Comparison of ENCODE assay signal across 17 cellular contexts in the genomic region with DNA sequence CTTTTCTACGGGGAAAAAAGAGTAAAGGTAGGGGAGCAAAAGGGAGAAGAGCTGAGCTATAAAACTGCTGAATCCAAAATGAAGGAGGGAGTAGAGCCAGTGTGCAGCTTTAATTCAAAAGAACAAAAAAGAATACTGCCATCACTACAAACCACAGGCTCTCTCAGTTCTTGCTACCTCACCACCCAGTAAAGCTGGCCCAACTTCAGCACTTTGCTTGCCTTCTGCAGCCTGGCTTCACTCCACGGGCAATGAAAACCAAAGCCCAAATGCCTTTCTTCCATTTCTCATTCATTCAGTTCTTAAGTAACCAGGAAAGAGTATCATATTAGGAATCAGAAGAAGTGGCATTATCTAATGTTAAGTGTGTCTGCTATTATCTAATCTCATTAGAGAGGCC.
DNase-seq lines count a peak whose midpoint lies in the region; ATAC-seq and TF ChIP-seq lines count a peak whose summit lies in the region.
"Had no signal": no experiment of that assay in that cellular context is flagged by ENCODE, and none has a peak within 500 bp of the region (broad histone marks: within the 10 kb centered on the region; RNA-seq: fewer than 3 reads in every experiment).

No MANE protein-coding gene starts in this region.

- H3K4me3 ChIP-seq in GM23248 (no peak overlapping the region), fibroblast of the aortic adventitia (ENCODE audit: low read depth, low read length) (no peak overlapping the region)
- H3K4me3 ChIP-seq: BLaER1 treated with 17β-estradiol and CSF1 and Interleukin-3, amounts not matched to agents 10 nM and 100 nM; GM12878; HAP-1; K562 had no signal

- H3K79me2 ChIP-seq in GM23248 (ENCODE audit: insufficient read depth), result no peaks in the 10 kb centered on the region

- WGBS in GM23248 (ENCODE audit: low coverage in 1 of 2, low lambda C conversion rate in 2 of 2, missing lambda C conversion rate in 2 of 2), 2 experiments, result 27 to 55% methylated on average over 2 of the region's 2 CpGs

- ATAC-seq in HG03159 (IDR thresholded peaks at IDR 0.05; ENCODE audit: unreplicated experiment), result no peak
- ATAC-seq in HG02840 (IDR thresholded peaks at IDR 0.05; ENCODE audit: low FRiP score, unreplicated experiment), result no peak
- ATAC-seq: CD8-positive, alpha-beta T cell; GM12878; K562 had no signal

- no peak overlapping the region for H3K9ac ChIP-seq in GM23248
- H3K9ac ChIP-seq: BLaER1 treated with 17β-estradiol and CSF1 and Interleukin-3, amounts not matched to agents 10 nM and 100 nM had no signal

- no peak overlapping the region for H3K4me2 ChIP-seq in GM23248 (ENCODE audit: unreplicated experiment)
- H3K4me2 ChIP-seq: BLaER1 treated with 17β-estradiol and CSF1 and Interleukin-3, amounts not matched to agents 10 nM and 100 nM had no signal

- no peak overlapping the region for H2AFZ ChIP-seq in GM23248

- no peaks in the 10 kb centered on the region for H3K36me3 ChIP-seq in GM23248 (ENCODE audit: low read depth)
- H3K36me3 ChIP-seq: BLaER1 treated with 17β-estradiol and CSF1 and Interleukin-3, amounts not matched to agents 10 nM and 100 nM; HAP-1 had no signal

- no peak for TF ChIP-seq CTCF in fibroblast of the aortic adventitia (IDR thresholded peaks at IDR 0.05; ENCODE audit: insufficient read depth, low read length)

- no peaks in the 10 kb centered on the region for H3K9me2 ChIP-seq in GM23248 (ENCODE audit: insufficient read depth)

- in situ Hi-C loops in GM23248 (cut with MboI), result no loop called here

- no peaks in the 10 kb centered on the region for H3K27me3 ChIP-seq in GM23248 (replicated peaks; ENCODE audit: insufficient read depth)
- H3K27me3 ChIP-seq: BLaER1 treated with 17β-estradiol and CSF1 and Interleukin-3, amounts not matched to agents 10 nM and 100 nM had no signal

- DNase-seq in AG20443 (ENCODE audit: low spot score) (peak; percentile 19), GM23248 (peak; percentile 55), astrocyte of the hippocampus (ENCODE audit: low read depth, low spot score) (peak; percentile 61), fibroblast of the aortic adventitia (ENCODE audit: low read depth) (peak; percentile 60), GM19240 (ENCODE audit: insufficient read length, low spot score) (no peak), DMS53 treated with DMSO at 0.1 percent for 48 hours (lab: John Stamatoyannopoulos, UW; ENCODE audit: unreplicated experiment) (no peak)
- DNase-seq: 8988T; Calu3; CD8-positive, alpha-beta T cell; DMS79; GF-D8 had no signal

- H3K4me1 ChIP-seq in GM23248 (ENCODE audit: insufficient read depth), result peaks cover 26% of the 10 kb centered on the region
- H3K4me1 ChIP-seq: HAP-1 had no signal

- peaks cover 19% of the 10 kb centered on the region for H3F3A ChIP-seq in GM23248 (ENCODE audit: insufficient read depth)

- peak overlapping the region; percentile 67; the same call in 1 of the 2 replicates for H3K27ac ChIP-seq in GM23248
- H3K27ac ChIP-seq: BLaER1 treated with 17β-estradiol and CSF1 and Interleukin-3, amounts not matched to agents 10 nM and 100 nM had no signal

- H3K9me3 ChIP-seq in GM23248 (ENCODE audit: low read depth), result no peaks in the 10 kb centered on the region
- H3K9me3 ChIP-seq: HAP-1 had no signal

- H4K20me1 ChIP-seq in GM23248 (ENCODE audit: insufficient read depth), result no peaks in the 10 kb centered on the region
- H4K20me1 ChIP-seq: BLaER1 treated with 17β-estradiol and CSF1 and Interleukin-3, amounts not matched to agents 10 nM and 100 nM had no signal

Comparison
In these comparisons a context has a peak if more than half of its experiments do, and no peak if none do; other contexts are left out.
1. DNase-seq: peak in AG20443 (single experiment), GM23248 (single experiment), astrocyte of the hippocampus (single experiment) and fibroblast of the aortic adventitia (single experiment); none in GM19240 (single experiment) and DMS53 treated with DMSO at 0.1 percent for 48 hours (single experiment).